ENCODE assay signal across 14 cellular contexts in the genomic region with DNA sequence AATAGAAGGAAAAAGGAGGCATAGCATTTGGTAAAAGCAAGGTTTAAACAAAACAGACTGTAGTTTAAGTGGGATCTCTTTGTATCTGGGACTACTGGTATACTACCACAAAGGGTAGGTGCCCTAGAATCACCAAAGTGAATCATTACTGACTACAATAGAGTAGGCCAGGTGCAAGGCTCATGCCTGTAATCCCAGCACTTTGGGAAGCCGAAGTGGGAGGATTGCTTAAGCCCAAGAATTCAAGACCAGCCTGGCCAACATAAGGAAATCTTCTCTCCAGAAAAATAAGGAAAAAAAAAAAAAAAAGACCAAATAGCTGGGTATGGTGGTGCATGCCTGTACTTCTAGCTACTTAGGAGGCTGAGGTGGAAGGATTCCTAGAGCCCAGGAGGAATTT.
DNase-seq lines count a peak whose midpoint lies in the region; ATAC-seq and TF ChIP-seq lines count a peak whose summit lies in the region.
"Had no signal": no experiment of that assay in that cellular context is flagged by ENCODE, and none has a peak within 500 bp of the region (broad histone marks: within the 10 kb centered on the region; RNA-seq: fewer than 3 reads in every experiment).

No MANE protein-coding gene starts in this region.

- peak overlapping the region in 1 of 5 donors; percentile 14 for H3K4me3 ChIP-seq in subcutaneous abdominal adipose tissue (ENCODE audit: low read depth in 1 of 5, low read length in 5 of 5)

- H3K4me3 Mint-ChIP-seq in dendritic cell treated with granulocyte-macrophage colony-stimulating factor and Interleukin-4, amounts not matched to agents 40 ng/mL and 50 ng/mL, for 4 days: no peak overlapping the region
- H3K4me3 Mint-ChIP-seq in mesothelial cell of epicardium: no peak overlapping the region
- H3K4me3 Mint-ChIP-seq: activated CD8-positive, alpha-beta T cell treated with anti-CD3 and anti-CD28 coated beads, Interleukin-2, amount 10 ng/mL, durations not matched to agents 7 days and 5 days had no signal

- intact Hi-C loops in dendritic cell treated with granulocyte-macrophage colony-stimulating factor and Interleukin-4, amounts not matched to agents 40 ng/mL and 50 ng/mL, for 4 days (cut with micrococcal nuclease): loop anchor here (10.0 kb wide), 1 partner anchor 81 kb away; no protein-coding TSS in a partner anchor

- DNase-seq in NCI-H82 (lab: John Stamatoyannopoulos, UW) (peak; percentile 38), NCI-H82 treated with DMSO at 0.1 percent for 48 hours (lab: John Stamatoyannopoulos, UW; ENCODE audit: unreplicated experiment) (no peak), mesothelial cell of epicardium (ENCODE audit: low spot score in 2 of 2, unreplicated experiment in 2 of 2) (no peak), NCI-H1092 treated with DMSO at 0.1 percent for 48 hours (lab: John Stamatoyannopoulos, UW) (no peak), superior temporal gyrus (ENCODE audit: extremely low spot score) (no peak)
- DNase-seq: activated CD8-positive, alpha-beta T cell treated with anti-CD3 and anti-CD28 coated beads, Interleukin-2, amount 10 ng/mL, durations not matched to agents 7 days and 5 days; activated gamma-delta T cell treated with Interleukin-2 at 50 U/mL for 16 hours; NCI-H187; posterior cingulate gyrus; stimulated activated CD4-positive, alpha-beta T cell treated with anti-CD3 and anti-CD28 coated beads, Interleukin-1b, Interleukin-23, amount 100 ng/mL, for 48 hours had no signal

- no peaks in the 10 kb centered on the region for H3K27me3 Mint-ChIP-seq in dendritic cell treated with granulocyte-macrophage colony-stimulating factor and Interleukin-4, amounts not matched to agents 40 ng/mL and 50 ng/mL, for 4 days
- H3K27me3 Mint-ChIP-seq in mesothelial cell of epicardium (ENCODE audit: low read depth): no peaks in the 10 kb centered on the region

- TF ChIP-seq CTCF in mesothelial cell of epicardium (IDR thresholded peaks at IDR 0.05; ENCODE audit: unreplicated experiment): no peak

- peaks cover 22% of the 10 kb centered on the region for H3K4me1 Mint-ChIP-seq in dendritic cell treated with granulocyte-macrophage colony-stimulating factor and Interleukin-4, amounts not matched to agents 40 ng/mL and 50 ng/mL, for 4 days (ENCODE audit: low read depth)
- H3K4me1 Mint-ChIP-seq in mesothelial cell of epicardium: peaks cover 8% of the 10 kb centered on the region

- H3K36me3 ChIP-seq in subcutaneous abdominal adipose tissue (ENCODE audit: control insufficient read depth in 5 of 5, insufficient read depth in 5 of 5, low read length in 5 of 5): no peaks in the 10 kb centered on the region

- H3K36me3 Mint-ChIP-seq in dendritic cell treated with granulocyte-macrophage colony-stimulating factor and Interleukin-4, amounts not matched to agents 40 ng/mL and 50 ng/mL, for 4 days (ENCODE audit: low read depth): peaks cover 62% of the 10 kb centered on the region
- H3K36me3 Mint-ChIP-seq in mesothelial cell of epicardium: peaks cover 6% of the 10 kb centered on the region

- peak overlapping the region; percentile 82 for H3K27ac ChIP-seq in subcutaneous abdominal adipose tissue (ENCODE audit: low read depth, low read length)
- H3K27ac ChIP-seq: 22Rv1 had no signal

- H3K9ac ChIP-seq in subcutaneous abdominal adipose tissue (ENCODE audit: low read length in 5 of 5): peak overlapping the region in 1 of 5 donors; percentile 26

- no peaks in the 10 kb centered on the region for H3K27me3 ChIP-seq in subcutaneous abdominal adipose tissue (ENCODE audit: control insufficient read depth in 5 of 5, insufficient read depth in 4 of 5, low read length in 5 of 5)

- no peaks in the 10 kb centered on the region for H3K9me3 Mint-ChIP-seq in dendritic cell treated with granulocyte-macrophage colony-stimulating factor and Interleukin-4, amounts not matched to agents 40 ng/mL and 50 ng/mL, for 4 days
- no peaks in the 10 kb centered on the region for H3K9me3 Mint-ChIP-seq in mesothelial cell of epicardium

- ATAC-seq in HG03571 (IDR thresholded peaks at IDR 0.05; ENCODE audit: unreplicated experiment): no peak
- ATAC-seq: activated CD8-positive, alpha-beta T cell treated with anti-CD3 and anti-CD28 coated beads, Interleukin-2, amount 10 ng/mL, durations not matched to agents 7 days and 5 days had no signal

- H3K27ac Mint-ChIP-seq in dendritic cell treated with granulocyte-macrophage colony-stimulating factor and Interleukin-4, amounts not matched to agents 40 ng/mL and 50 ng/mL, for 4 days: peak overlapping the region; percentile 77
- H3K27ac Mint-ChIP-seq in mesothelial cell of epicardium: peak overlapping the region; percentile 9

- H3K4me1 ChIP-seq in subcutaneous abdominal adipose tissue (ENCODE audit: control insufficient read depth in 5 of 5, insufficient read depth in 5 of 5, low read length in 5 of 5): peaks cover 11 to 45% (median 38%) of the 10 kb centered on the region in 5 donors

- H3K9me3 ChIP-seq in subcutaneous abdominal adipose tissue (ENCODE audit: control insufficient read depth in 5 of 5, low read length in 5 of 5): no peaks in the 10 kb centered on the region
